ENCODE assay signal across 24 cellular contexts in genomic region chr10:130254168-130255061, GRCh38.
DNase-seq lines count a peak whose midpoint lies in the region; ATAC-seq, FAIRE-seq and TF ChIP-seq lines count a peak whose summit lies in the region.
"Had no signal": no experiment of that assay in that cellular context is flagged by ENCODE, and none has a peak within 500 bp of the region (broad histone marks: within the 10 kb centered on the region; RNA-seq: fewer than 3 reads in every experiment).

No MANE protein-coding gene starts in this region.

- H3K27ac ChIP-seq in DND-41 (ENCODE audit: low read length), result no peak overlapping the region
- H3K27ac ChIP-seq: ascending aorta, GM23248, neutrophil, PC-9, SJSA1, skin epidermis had no signal

- TF ChIP-seq CTCF in DND-41 (IDR thresholded peaks at IDR 0.05; ENCODE audit: borderline replicate concordance, extremely low read depth, low read length, poor library complexity, severe bottlenecking), result peak; percentile 11

- no peak overlapping the region for H3K4me3 ChIP-seq in DND-41 (ENCODE audit: low read depth in 1 of 2, low read length in 2 of 2)
- H3K4me3 ChIP-seq: ascending aorta, GM23248, PC-9, SJSA1, skin epidermis had no signal

- no peak for FAIRE-seq in GM19239 (lab: Jason Lieb, UNC)

- H3K27me3 ChIP-seq in DND-41 (ENCODE audit: insufficient read depth, low read length, poor library complexity), result no peaks in the 10 kb centered on the region
- H3K27me3 ChIP-seq: ascending aorta, neutrophil, SJSA1 had no signal

- ATAC-seq in DND-41 (ENCODE audit: insufficient read depth, low read depth) (no peak), HG02885 (IDR thresholded peaks at IDR 0.05; ENCODE audit: poor library complexity, unreplicated experiment) (no peak), HG03280 (IDR thresholded peaks at IDR 0.05; ENCODE audit: unreplicated experiment) (no peak)
- ATAC-seq: activated CD4-positive, CD25-positive, alpha-beta regulatory T cell treated with anti-CD3 and anti-CD28 coated beads, Interleukin-2, amount 50 U/mL, for 24 hours; activated T-cell treated with anti-CD3 and anti-CD28 coated beads, Interleukin-2, amount 50 U/mL, for 72 hours had no signal

- H3K79me2 ChIP-seq in DND-41 (ENCODE audit: insufficient read depth, low read length), result no peaks in the 10 kb centered on the region

- no peak overlapping the region for H3K9ac ChIP-seq in DND-41 (ENCODE audit: low read depth, low read length)
- H3K9ac ChIP-seq: GM23248 had no signal

- DNase-seq in DND-41 (no peak), GM19239 (ENCODE audit: insufficient read length, low spot score) (peak; percentile 15), RPMI7951 (ENCODE audit: low read depth) (peak; percentile 2), left kidney (ENCODE audit: low read depth, low spot score) (peak; percentile 91), CD1c-positive myeloid dendritic cell (ENCODE audit: extremely low spot score) (no peak), HT-29 (ENCODE audit: low spot score) (no peak)
- DNase-seq: activated T-cell treated with anti-CD3 and anti-CD28 coated beads, Interleukin-2, amount 50 U/mL, for 72 hours; CD4-positive, CD25-positive, alpha-beta regulatory T cell; GM23248; Kasumi-1; NCI-H1048; NCI-H1930; NCI-H345; NCI-H748 treated with DMSO at 0.1 percent for 48 hours; PC-9; stimulated activated CD4-positive, alpha-beta T cell treated with anti-CD3 and anti-CD28 coated beads, Interleukin-1b, Interleukin-23, amount 100 ng/mL, for 48 hours; T-helper 1 cell had no signal

- no peak overlapping the region for H2AFZ ChIP-seq in DND-41 (ENCODE audit: low read depth, low read length)
- H2AFZ ChIP-seq: GM23248, PC-9 had no signal

- no peaks in the 10 kb centered on the region for H4K20me1 ChIP-seq in DND-41 (ENCODE audit: insufficient read depth, low read length)

- H3K4me2 ChIP-seq in DND-41 (ENCODE audit: insufficient read depth, low read length), result no peak overlapping the region
- H3K4me2 ChIP-seq: PC-9 had no signal

- H3K4me1 ChIP-seq in DND-41 (ENCODE audit: insufficient read depth, low read length), result no peaks in the 10 kb centered on the region
- H3K4me1 ChIP-seq: ascending aorta, SJSA1 had no signal

- peaks cover 2% of the 10 kb centered on the region for H3K9me3 ChIP-seq in DND-41 (ENCODE audit: insufficient read depth, low read length, severe bottlenecking)
- H3K9me3 ChIP-seq: ascending aorta, neutrophil, SJSA1 had no signal

- H3K36me3 ChIP-seq in DND-41 (ENCODE audit: insufficient read depth, low read length), result no peaks in the 10 kb centered on the region
- H3K36me3 ChIP-seq: ascending aorta, neutrophil, SJSA1 had no signal

Comparison
In these comparisons a context has a peak if more than half of its experiments do, and no peak if none do; other contexts are left out.
1. DNase-seq: peak in GM19239 (single experiment), RPMI7951 (single experiment) and left kidney (single experiment); none in DND-41 (single experiment), CD1c-positive myeloid dendritic cell (single experiment) and HT-29 (single experiment).